ENCODE assay signal across 26 cellular contexts in genomic region chr13:92097337-92097903, GRCh38.
DNase-seq lines count a peak whose midpoint lies in the region; ATAC-seq and TF ChIP-seq lines count a peak whose summit lies in the region.
"Had no signal": no experiment of that assay in that cellular context is flagged by ENCODE, and none has a peak within 500 bp of the region (broad histone marks: within the 10 kb centered on the region; RNA-seq: fewer than 3 reads in every experiment).

No MANE protein-coding gene starts in this region.

- peak; percentile 61 for DNase-seq in MCF 10A (ENCODE audit: unreplicated experiment)
- DNase-seq in breast epithelium (ENCODE audit: low spot score in 2 of 2), result no peak
- peak; percentile 59 for DNase-seq in OCI-M1 (lab: John Stamatoyannopoulos, UW)
- DNase-seq in epithelial cell of esophagus (ENCODE audit: low read depth), result peak; percentile 5
- no peak for DNase-seq in activated CD4-positive, CD25-positive, alpha-beta regulatory T cell treated with anti-CD3 and anti-CD28 coated beads, Interleukin-2, amount 50 U/mL, for 72 hours
- DNase-seq in KG1 (lab: John Stamatoyannopoulos, UW), result no peak
- no peak for DNase-seq in medulla oblongata (ENCODE audit: extremely low spot score)
- DNase-seq: 8988T; activated CD4-positive, alpha-beta T cell treated with anti-CD3 and anti-CD28 coated beads, Interleukin-2, amount 10 ng/mL, durations not matched to agents 24 days and 14 days; anterior cingulate cortex; CD8-positive, alpha-beta T cell; DMS 273 treated with DMSO at 0.1 percent for 48 hours; dorsolateral prefrontal cortex; head of caudate nucleus; left cardiac atrium; NCI-H187 treated with DMSO at 0.1 percent for 48 hours; NCI-H748 treated with DMSO at 0.1 percent for 48 hours; PC-9; SHP77 treated with DMSO at 0.1 percent for 48 hours; T-helper 17 cell; transverse colon had no signal

- CTCF ChIA-PET in MCF 10A (lab: Yijun Ruan, JAX), result no interaction called here

- intact Hi-C loops in MCF 10A (cut with micrococcal nuclease), result no loop called here
- intact Hi-C loops in breast epithelium (cut with DNase I; ENCODE audit: low total_unique reads), result no loop called here

- H3K27me3 Mint-ChIP-seq in MCF 10A (ENCODE audit: insufficient read depth, unreplicated experiment), result peaks cover 34% of the 10 kb centered on the region
- H3K27me3 Mint-ChIP-seq: activated CD4-positive, alpha-beta T cell treated with anti-CD3 and anti-CD28 coated beads, Interleukin-2, amount 10 ng/mL, durations not matched to agents 24 days and 14 days; activated naive CD4-positive, alpha-beta T cell treated with anti-CD3 and anti-CD28 coated beads, Interleukin-2, amount 50 U/mL, for 24 hours; memory B cell; T-helper 17 cell had no signal

- no peaks in the 10 kb centered on the region for H3K36me3 Mint-ChIP-seq in MCF 10A (ENCODE audit: insufficient read depth, unreplicated experiment)
- H3K36me3 Mint-ChIP-seq: activated naive CD4-positive, alpha-beta T cell treated with anti-CD3 and anti-CD28 coated beads, Interleukin-2, amount 50 U/mL, for 24 hours; CD8-positive, alpha-beta T cell; memory B cell had no signal

- no peaks in the 10 kb centered on the region for H3K36me3 ChIP-seq in breast epithelium
- H3K36me3 ChIP-seq: transverse colon had no signal

- H3K27ac ChIP-seq in breast epithelium, result no peak overlapping the region
- H3K27ac ChIP-seq: dorsolateral prefrontal cortex, PC-9, transverse colon had no signal

- no TSS peak for BruUV-seq in MCF 10A (replicated peaks; lab: Mats Ljungman, UMichigan)

- no peaks in the 10 kb centered on the region for H3K4me1 ChIP-seq in breast epithelium
- H3K4me1 ChIP-seq: transverse colon had no signal

- no peak for TF ChIP-seq POLR2A in breast epithelium (IDR thresholded peaks at IDR 0.05)

- TF ChIP-seq CTCF in MCF 10A (IDR thresholded peaks at IDR 0.05; ENCODE audit: unreplicated experiment), result no peak
- TF ChIP-seq CTCF in breast epithelium (IDR thresholded peaks at IDR 0.05), result no peak
- TF ChIP-seq CTCF in epithelial cell of esophagus (IDR thresholded peaks at IDR 0.05; ENCODE audit: insufficient read depth, low read depth, low read length, missing control alignments), result no peak

- H3K4me3 ChIP-seq in breast epithelium (no peak overlapping the region), epithelial cell of esophagus (ENCODE audit: low read length) (no peak overlapping the region)
- H3K4me3 ChIP-seq: dorsolateral prefrontal cortex, K562, PC-9, transverse colon had no signal

- no peak overlapping the region for H3K4me3 Mint-ChIP-seq in MCF 10A (ENCODE audit: unreplicated experiment)
- H3K4me3 Mint-ChIP-seq: activated CD4-positive, alpha-beta T cell treated with anti-CD3 and anti-CD28 coated beads, Interleukin-2, amount 10 ng/mL, durations not matched to agents 24 days and 14 days; activated naive CD4-positive, alpha-beta T cell treated with anti-CD3 and anti-CD28 coated beads, Interleukin-2, amount 50 U/mL, for 24 hours; CD8-positive, alpha-beta T cell; memory B cell; T-helper 17 cell had no signal

- POLR2A ChIA-PET in MCF 10A (lab: Yijun Ruan, JAX), result interaction anchor here (0.6 to 1.1 kb wide), 2 partner anchors 40 to 184 kb away, joined by 3 read pairs; no protein-coding TSS in a partner anchor

- H3K9me3 Mint-ChIP-seq in MCF 10A (ENCODE audit: unreplicated experiment), result no peaks in the 10 kb centered on the region

- no peaks in the 10 kb centered on the region for H3K27me3 ChIP-seq in breast epithelium
- H3K27me3 ChIP-seq: transverse colon had no signal

- H3K4me1 Mint-ChIP-seq in MCF 10A (ENCODE audit: insufficient read depth, unreplicated experiment), result no peaks in the 10 kb centered on the region
- H3K4me1 Mint-ChIP-seq: activated CD4-positive, alpha-beta T cell treated with anti-CD3 and anti-CD28 coated beads, Interleukin-2, amount 10 ng/mL, durations not matched to agents 24 days and 14 days; activated naive CD4-positive, alpha-beta T cell treated with anti-CD3 and anti-CD28 coated beads, Interleukin-2, amount 50 U/mL, for 24 hours; memory B cell; T-helper 17 cell had no signal

- no peak overlapping the region for H3K27ac Mint-ChIP-seq in MCF 10A (ENCODE audit: low read depth, unreplicated experiment)
- H3K27ac Mint-ChIP-seq: activated CD4-positive, alpha-beta T cell treated with anti-CD3 and anti-CD28 coated beads, Interleukin-2, amount 10 ng/mL, durations not matched to agents 24 days and 14 days; activated naive CD4-positive, alpha-beta T cell treated with anti-CD3 and anti-CD28 coated beads, Interleukin-2, amount 50 U/mL, for 24 hours; CD8-positive, alpha-beta T cell; memory B cell; progenitor cell of endocrine pancreas; T-helper 17 cell had no signal

- no peak for ATAC-seq in HG03159 (IDR thresholded peaks at IDR 0.05; ENCODE audit: unreplicated experiment)
- ATAC-seq: CD8-positive, alpha-beta T cell; K562; left cardiac atrium; T-helper 17 cell had no signal

- no peaks in the 10 kb centered on the region for H3K9me3 ChIP-seq in breast epithelium
- H3K9me3 ChIP-seq: transverse colon had no signal

Comparison
In these comparisons a context has a peak if more than half of its experiments do, and no peak if none do; other contexts are left out.
1. DNase-seq: peak in MCF 10A (single experiment), OCI-M1 (single experiment) and epithelial cell of esophagus (single experiment); none in breast epithelium (0 of 2), activated CD4-positive, CD25-positive, alpha-beta regulatory T cell treated with anti-CD3 and anti-CD28 coated beads, Interleukin-2, amount 50 U/mL, for 72 hours (single experiment), KG1 (single experiment) and medulla oblongata (single experiment).